In genomic region chr16:27515874-27516353, GRCh38 we compare ENCODE assay signal across 9 cellular contexts. TPM values are rescaled to one million over a fixed set of nuclear protein-coding genes. Genes with fewer than 3 reads are reported as not detected.
DNase-seq lines count a peak whose midpoint lies in the region; ATAC-seq and TF ChIP-seq lines count a peak whose summit lies in the region.
"Had no signal": no experiment of that assay in that cellular context is flagged by ENCODE, and none has a peak within 500 bp of the region (broad histone marks: within the 10 kb centered on the region; RNA-seq: fewer than 3 reads in every experiment).

No MANE protein-coding gene starts in this region.

- H3K14ac ChIP-seq in IMR-90 (replicated peaks; ENCODE audit: low read depth, low read length): no peak overlapping the region

- no peaks in the 10 kb centered on the region for H3K9me3 ChIP-seq in IMR-90 (ENCODE audit: control insufficient read depth, insufficient read depth, low read length)

- no peak overlapping the region for H2AFZ ChIP-seq in IMR-90 (replicated peaks; ENCODE audit: low read length, poor library complexity)

- no peak overlapping the region for H4K91ac ChIP-seq in IMR-90 (ENCODE audit: insufficient read depth, low read depth, low read length)

- peaks cover 9 to 46% of the 10 kb centered on the region in 2 experiments; a peak in 3 of 4 replicates for H3K79me1 ChIP-seq in IMR-90 (ENCODE audit: low read depth in 1 of 2, low read length in 2 of 2)

- in situ Hi-C loops in IMR-90 (cut with MboI; ENCODE audit: low sequenced_read_pairs): no loop called here

- peak; percentile 21 for DNase-seq in NCI-H2227 (lab: John Stamatoyannopoulos, UW; ENCODE audit: unreplicated experiment)
- DNase-seq in NCI-H2227 treated with DMSO at 0.1 percent for 48 hours (lab: John Stamatoyannopoulos, UW): no peak
- no peak for DNase-seq in IMR-90
- DNase-seq in activated CD8-positive, alpha-beta memory T cell treated with anti-CD3 and anti-CD28 coated beads, Interleukin-2, amount 50 U/mL, for 48 hours: peak; percentile 56
- no peak for DNase-seq in left cardiac atrium
- DNase-seq in stimulated activated CD4-positive, alpha-beta T cell treated with anti-CD3 and anti-CD28 coated beads, Interleukin-15, amount 100 ng/mL, for 24 hours: peak; percentile 46
- no peak for DNase-seq in NK-92 (lab: John Stamatoyannopoulos, UW; ENCODE audit: unreplicated experiment)
- DNase-seq: activated T-cell treated with anti-CD3 and anti-CD28 coated beads, Interleukin-2, amount 50 U/mL, for 4 hours had no signal

- H3K18ac ChIP-seq in IMR-90 (ENCODE audit: low read depth, low read length): no peak overlapping the region

- H2BK120ac ChIP-seq in IMR-90 (ENCODE audit: low read depth, low read length): no peak overlapping the region

- no peak overlapping the region for H3K27ac ChIP-seq in IMR-90 (ENCODE audit: insufficient read depth, low read length)

- peaks cover 52% of the 10 kb centered on the region for H3K36me3 ChIP-seq in IMR-90 (ENCODE audit: control insufficient read depth, insufficient read depth, low read length)

- ATAC-seq in IMR-90 (ENCODE audit: low read depth) (peak; percentile 62), left cardiac atrium (peak; percentile 38 to 59), HG03469 (IDR thresholded peaks at IDR 0.05; ENCODE audit: unreplicated experiment) (no peak)

- no peak overlapping the region for H3K56ac ChIP-seq in IMR-90 (ENCODE audit: extremely low read depth, insufficient read depth, low read length)

- TF ChIP-seq POLR2A in IMR-90 (IDR thresholded peaks at IDR 0.05; ENCODE audit: low read depth, low read length): no peak

- H2AK9ac ChIP-seq in IMR-90 (replicated peaks; ENCODE audit: low read depth, low read length, poor library complexity): no peak overlapping the region

- CTCF ChIA-PET in IMR-90 (lab: Yijun Ruan, JAX): interaction anchor here (0.6 to 1.5 kb wide), 3 partner anchors 17 to 65 kb away, joined by 3 to 5 read pairs (median 5); no protein-coding TSS in a partner anchor

- H3K4ac ChIP-seq in IMR-90 (ENCODE audit: low read depth, low read length): no peak overlapping the region

- peaks cover 23% of the 10 kb centered on the region for H4K20me1 ChIP-seq in IMR-90 (ENCODE audit: insufficient read depth, low read length)

- no peak overlapping the region for H4K8ac ChIP-seq in IMR-90 (ENCODE audit: low read depth in 2 of 2, low read length in 2 of 2)

- intact Hi-C loops in IMR-90 (cut with micrococcal nuclease) (no loop called here), left cardiac atrium (cut with DNase I) (no loop called here)

- H3K4me3 ChIP-seq in IMR-90 (ENCODE audit: insufficient read depth, low read depth, low read length): no peak overlapping the region

- H2BK5ac ChIP-seq in IMR-90 (ENCODE audit: low read depth, low read length, poor library complexity, severe bottlenecking): no peak overlapping the region

- peaks cover 21% of the 10 kb centered on the region for H3K9me1 ChIP-seq in IMR-90 (ENCODE audit: insufficient read depth, low read length)

- 92% methylated on average over 5 of the region's 9 CpGs; no CpG with 5 or more reads in 1 of the 2 experiments for WGBS in IMR-90 (ENCODE audit: extremely low coverage in 2 of 2, insufficient read length in 1 of 2), 2 experiments

- peaks cover 4% of the 10 kb centered on the region for H3K4me1 ChIP-seq in IMR-90 (ENCODE audit: control insufficient read depth, insufficient read depth, low read length)

- no TSS peak for BruUV-seq in IMR-90 (replicated peaks; lab: Mats Ljungman, UMichigan)

- TF ChIP-seq RAD21 in IMR-90 (IDR thresholded peaks at IDR 0.05; ENCODE audit: low read length): no peak

- no peak overlapping the region for H3K23ac ChIP-seq in IMR-90 (ENCODE audit: low read depth, low read length)

- H2BK20ac ChIP-seq in IMR-90 (ENCODE audit: low read depth, low read length): no peak overlapping the region

- dilution Hi-C loops in IMR-90 (cut with HindIII; ENCODE audit: low sequenced_read_pairs, unreplicated experiment): no loop called here

- no peak overlapping the region for H4K5ac ChIP-seq in IMR-90 (ENCODE audit: low read depth, low read length)

- POLR2A ChIA-PET in IMR-90 (lab: Charles Lee; ENCODE audit: unreplicated experiment): no interaction called here

- no peak overlapping the region for H3K4me2 ChIP-seq in IMR-90 (ENCODE audit: low read depth, low read length)

- TF ChIP-seq CTCF in IMR-90 (conservative IDR thresholded peaks at IDR 0.05; ENCODE audit: low read depth, low read length): peak; percentile 38

- H3K9ac ChIP-seq in IMR-90 (ENCODE audit: low read depth, low read length): no peak overlapping the region

- no peaks in the 10 kb centered on the region for H3K27me3 ChIP-seq in IMR-90 (ENCODE audit: control insufficient read depth, insufficient read depth, low read length)

- no peak overlapping the region for H2AK5ac ChIP-seq in IMR-90 (ENCODE audit: low read depth, low read length)

- no peak overlapping the region for H2BK15ac ChIP-seq in IMR-90 (ENCODE audit: low read depth, low read length)

TF ChIP-seq in IMR-90, 13 proteins besides CTCF, POLR2A, EP300 and RAD21:
- TF ChIP-seq, protein P1, sequence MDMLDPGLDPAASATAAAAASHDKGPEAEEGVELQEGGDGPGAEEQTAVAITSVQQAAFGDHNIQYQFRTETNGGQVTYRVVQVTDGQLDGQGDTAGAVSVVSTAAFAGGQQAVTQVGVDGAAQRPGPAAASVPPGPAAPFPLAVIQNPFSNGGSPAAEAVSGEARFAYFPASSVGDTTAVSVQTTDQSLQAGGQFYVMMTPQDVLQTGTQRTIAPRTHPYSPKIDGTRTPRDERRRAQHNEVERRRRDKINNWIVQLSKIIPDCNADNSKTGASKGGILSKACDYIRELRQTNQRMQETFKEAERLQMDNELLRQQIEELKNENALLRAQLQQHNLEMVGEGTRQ (IDR thresholded peaks at IDR 0.05; ENCODE audit: low read depth, low read length): no peak
- TF ChIP-seq NFE2L2 (IDR thresholded peaks at IDR 0.05; ENCODE audit: low read depth, low read length) (no peak), BHLHE40 (IDR thresholded peaks at IDR 0.05; ENCODE audit: low read depth, low read length) (no peak), CHD1 (IDR thresholded peaks at IDR 0.05; ENCODE audit: low read depth, low read length) (no peak), MAZ (IDR thresholded peaks at IDR 0.05; ENCODE audit: borderline replicate concordance, low read depth, low read length) (no peak), FOS (IDR thresholded peaks at IDR 0.05; ENCODE audit: low read depth, low read length) (no peak), RCOR1 (IDR thresholded peaks at IDR 0.05; ENCODE audit: insufficient replicate concordance, low read length) (no peak), MAFK (IDR thresholded peaks at IDR 0.05; ENCODE audit: low read depth, low read length) (no peak), MXI1 (IDR thresholded peaks at IDR 0.05; ENCODE audit: borderline replicate concordance, low read depth, low read length) (no peak), RFX5 (IDR thresholded peaks at IDR 0.05; ENCODE audit: low read depth, low read length) (no peak)
- TF ChIP-seq, protein P2, sequence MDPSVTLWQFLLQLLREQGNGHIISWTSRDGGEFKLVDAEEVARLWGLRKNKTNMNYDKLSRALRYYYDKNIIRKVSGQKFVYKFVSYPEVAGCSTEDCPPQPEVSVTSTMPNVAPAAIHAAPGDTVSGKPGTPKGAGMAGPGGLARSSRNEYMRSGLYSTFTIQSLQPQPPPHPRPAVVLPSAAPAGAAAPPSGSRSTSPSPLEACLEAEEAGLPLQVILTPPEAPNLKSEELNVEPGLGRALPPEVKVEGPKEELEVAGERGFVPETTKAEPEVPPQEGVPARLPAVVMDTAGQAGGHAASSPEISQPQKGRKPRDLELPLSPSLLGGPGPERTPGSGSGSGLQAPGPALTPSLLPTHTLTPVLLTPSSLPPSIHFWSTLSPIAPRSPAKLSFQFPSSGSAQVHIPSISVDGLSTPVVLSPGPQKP (IDR thresholded peaks at IDR 0.05; ENCODE audit: borderline replicate concordance, low read depth, low read length): no peak

RNA-seq across cellular contexts. Expression of gene GTF3C1, which starts 33.8 kb away (rescaled TPM):
- 62.5 and 68.1 TPM in 2 replicates for total RNA-seq in IMR-90 (2012; rRNA removed)
- 50.8 and 53.6 TPM in 2 replicates for polyA plus RNA-seq in IMR-90 (2012; rRNA removed)
- polyA plus RNA-seq in IMR-90 (2012; cell fraction: cytosol; rRNA removed): 43.5 and 56.7 TPM in 2 replicates
- 96.1 and 177 TPM in 2 replicates for polyA plus RNA-seq in IMR-90 (2012; cell fraction: nucleus; rRNA removed; ENCODE audit: low replicate concordance)
- 10 to 100 TPM; 43.3 to 53.6 TPM for total RNA-seq in left cardiac atrium

RNA-seq across cellular contexts. Expression of gene KATNIP, which starts 34.0 kb away (rescaled TPM):
- total RNA-seq in IMR-90 (2012; rRNA removed): 16.7 and 18.9 TPM in 2 replicates
- 17.5 and 18.6 TPM in 2 replicates for polyA plus RNA-seq in IMR-90 (2012; rRNA removed)
- polyA plus RNA-seq in IMR-90 (2012; cell fraction: cytosol; rRNA removed): 10.9 and 13.5 TPM in 2 replicates
- polyA plus RNA-seq in IMR-90 (2012; cell fraction: nucleus; rRNA removed; ENCODE audit: low replicate concordance): 62.6 and 75.3 TPM in 2 replicates
- total RNA-seq in left cardiac atrium: 10 to 100 TPM; 10.0 to 14.4 TPM

Comparison
In these comparisons a context has a peak if more than half of its experiments do, and no peak if none do; other contexts are left out.
1. DNase-seq: peak in NCI-H2227 (single experiment), activated CD8-positive, alpha-beta memory T cell treated with anti-CD3 and anti-CD28 coated beads, Interleukin-2, amount 50 U/mL, for 48 hours (single experiment) and stimulated activated CD4-positive, alpha-beta T cell treated with anti-CD3 and anti-CD28 coated beads, Interleukin-15, amount 100 ng/mL, for 24 hours (single experiment); none in NCI-H2227 treated with DMSO at 0.1 percent for 48 hours (single experiment), IMR-90 (single experiment), left cardiac atrium (single experiment) and NK-92 (single experiment).